20 cellular contexts compared by ENCODE assay signal in genomic region chr1:13783551-13783950, GRCh38.
DNase-seq lines count a peak whose midpoint lies in the region; ATAC-seq and TF ChIP-seq lines count a peak whose summit lies in the region.
"Had no signal": no experiment of that assay in that cellular context is flagged by ENCODE, and none has a peak within 500 bp of the region (broad histone marks: within the 10 kb centered on the region; RNA-seq: fewer than 3 reads in every experiment).

No MANE protein-coding gene starts in this region.

- no peaks in the 10 kb centered on the region for H3K9me3 ChIP-seq in GM23248 (ENCODE audit: low read depth)
- H3K9me3 ChIP-seq in osteoblast (ENCODE audit: low read depth, low read length) = no peaks in the 10 kb centered on the region
- H3K9me3 ChIP-seq: BE2C had no signal

- no peaks in the 10 kb centered on the region for H3K27me3 ChIP-seq in GM23248 (replicated peaks; ENCODE audit: insufficient read depth)
- no peaks in the 10 kb centered on the region for H3K27me3 ChIP-seq in osteoblast (ENCODE audit: insufficient read depth, low read length)
- H3K27me3 ChIP-seq: BE2C, dorsolateral prefrontal cortex had no signal

- H3K4me2 ChIP-seq in GM23248 (ENCODE audit: unreplicated experiment) (peak overlapping the region; percentile 61), osteoblast (ENCODE audit: insufficient read depth, low read length) (no peak overlapping the region)

- H4K20me1 ChIP-seq in GM23248 (ENCODE audit: insufficient read depth) = peaks cover 7% of the 10 kb centered on the region; the same call in 1 of the 2 replicates
- H4K20me1 ChIP-seq in osteoblast (ENCODE audit: insufficient read depth, low read length) = peaks cover 23% of the 10 kb centered on the region

- peaks cover 62% of the 10 kb centered on the region for H3F3A ChIP-seq in GM23248 (ENCODE audit: insufficient read depth)

- H3K4me1 ChIP-seq in GM23248 (ENCODE audit: insufficient read depth) (peaks cover 51% of the 10 kb centered on the region), osteoblast (ENCODE audit: insufficient read depth, low read length) (peaks cover 33% of the 10 kb centered on the region)
- H3K4me1 ChIP-seq: BE2C had no signal

- H3K36me3 Mint-ChIP-seq in activated naive CD8-positive, alpha-beta T cell treated with anti-CD3 and anti-CD28 coated beads, Interleukin-2, amount 50 U/mL, for 24 hours (ENCODE audit: low read depth) = peaks cover 59% of the 10 kb centered on the region

- no peak overlapping the region for H3K9ac ChIP-seq in GM23248

- H3K36me3 ChIP-seq in GM23248 (ENCODE audit: low read depth) (peaks cover 25% of the 10 kb centered on the region), osteoblast (ENCODE audit: insufficient read depth, low read length) (peaks cover 40% of the 10 kb centered on the region)

- no peak for TF ChIP-seq CTCF in fibroblast of the aortic adventitia (IDR thresholded peaks at IDR 0.05; ENCODE audit: insufficient read depth, low read length)
- TF ChIP-seq CTCF in osteoblast (IDR thresholded peaks at IDR 0.05; ENCODE audit: extremely low read depth, low read depth, low read length) = no peak

- H3K79me2 ChIP-seq in GM23248 (ENCODE audit: insufficient read depth) = peaks cover 94% of the 10 kb centered on the region
- peaks cover 81% of the 10 kb centered on the region for H3K79me2 ChIP-seq in osteoblast (ENCODE audit: insufficient read depth, low read length)

- WGBS in GM23248 (ENCODE audit: low coverage in 1 of 2, low lambda C conversion rate in 2 of 2, missing lambda C conversion rate in 2 of 2), 2 experiments = 66 to 68% methylated on average over 5 of the region's 5 CpGs

- H2AFZ ChIP-seq in GM23248 = no peak overlapping the region
- H2AFZ ChIP-seq in osteoblast (ENCODE audit: low read length) = no peak overlapping the region

- H3K27me3 Mint-ChIP-seq in activated naive CD8-positive, alpha-beta T cell treated with anti-CD3 and anti-CD28 coated beads, Interleukin-2, amount 50 U/mL, for 24 hours = no peaks in the 10 kb centered on the region

- no peak overlapping the region for H3K4me3 Mint-ChIP-seq in activated naive CD8-positive, alpha-beta T cell treated with anti-CD3 and anti-CD28 coated beads, Interleukin-2, amount 50 U/mL, for 24 hours

- H3K27ac ChIP-seq in GM23248 = 0 out of 2 replicates have a peak overlapping the region, but pooled peaks have one; percentile 15
- peak overlapping the region; percentile 13 for H3K27ac ChIP-seq in osteoblast (ENCODE audit: low read depth, low read length)

- in situ Hi-C loops in GM23248 (cut with MboI) = no loop called here

- H3K4me3 ChIP-seq in GM23248 = no peak overlapping the region
- peak overlapping the region; percentile 65 for H3K4me3 ChIP-seq in fibroblast of the aortic adventitia (ENCODE audit: low read depth, low read length)
- H3K4me3 ChIP-seq in osteoblast (ENCODE audit: insufficient read depth, low read length) = no peak overlapping the region
- H3K4me3 ChIP-seq: GM12878, lung had no signal

- no peaks in the 10 kb centered on the region for H3K9me3 Mint-ChIP-seq in activated naive CD8-positive, alpha-beta T cell treated with anti-CD3 and anti-CD28 coated beads, Interleukin-2, amount 50 U/mL, for 24 hours

- H3K4me1 Mint-ChIP-seq in activated naive CD8-positive, alpha-beta T cell treated with anti-CD3 and anti-CD28 coated beads, Interleukin-2, amount 50 U/mL, for 24 hours = peaks cover 34% of the 10 kb centered on the region

- ATAC-seq in activated naive CD8-positive, alpha-beta T cell treated with anti-CD3 and anti-CD28 coated beads, Interleukin-2, amount 50 U/mL, for 24 hours = no peak
- ATAC-seq in GM21529 (IDR thresholded peaks at IDR 0.05; ENCODE audit: unreplicated experiment) = no peak
- ATAC-seq: activated CD4-positive, CD25-positive, alpha-beta regulatory T cell treated with anti-CD3 and anti-CD28 coated beads, Interleukin-2, amount 50 U/mL, for 24 hours; GM12878; PC-3 had no signal

- H3K9me2 ChIP-seq in GM23248 (ENCODE audit: insufficient read depth) = no peaks in the 10 kb centered on the region

- peak; percentile 60 for DNase-seq in GM23248
- DNase-seq in activated naive CD8-positive, alpha-beta T cell treated with anti-CD3 and anti-CD28 coated beads, Interleukin-2, amount 50 U/mL, for 24 hours = no peak
- DNase-seq in fibroblast of the aortic adventitia (ENCODE audit: low read depth) = peak; percentile 36
- no peak for DNase-seq in osteoblast (ENCODE audit: insufficient read length, low spot score, missing footprints)
- no peak for DNase-seq in NCI-H1048 (lab: John Stamatoyannopoulos, UW)
- DNase-seq in NCI-H526 (lab: John Stamatoyannopoulos, UW) = no peak
- no peak for DNase-seq in activated CD4-positive, CD25-positive, alpha-beta regulatory T cell treated with anti-CD3 and anti-CD28 coated beads, Interleukin-2, amount 50 U/mL, for 72 hours
- DNase-seq: BE2C; dorsolateral prefrontal cortex; erythroblast; GDM1; NCI-H1436 treated with DMSO at 0.1 percent for 48 hours; NCI-H2171 treated with DMSO at 0.1 percent for 48 hours; NCI-H774; PC-3; stimulated activated CD4-positive, alpha-beta T cell treated with anti-CD3 and anti-CD28 coated beads, Interleukin-12 subunit alpha, Interleukin-12 subunit beta, amount 100 ng/mL, for 4 hours had no signal

- peak overlapping the region; percentile 46 for H3K27ac Mint-ChIP-seq in activated naive CD8-positive, alpha-beta T cell treated with anti-CD3 and anti-CD28 coated beads, Interleukin-2, amount 50 U/mL, for 24 hours

Comparison
In these comparisons a context has a peak if more than half of its experiments do, and no peak if none do; other contexts are left out.
1. DNase-seq: peak in GM23248 (single experiment) and fibroblast of the aortic adventitia (single experiment); none in activated naive CD8-positive, alpha-beta T cell treated with anti-CD3 and anti-CD28 coated beads, Interleukin-2, amount 50 U/mL, for 24 hours (single experiment), osteoblast (single experiment), NCI-H1048 (single experiment), NCI-H526 (0 of 2) and activated CD4-positive, CD25-positive, alpha-beta regulatory T cell treated with anti-CD3 and anti-CD28 coated beads, Interleukin-2, amount 50 U/mL, for 72 hours (single experiment).